10 cellular contexts compared by ENCODE assay signal in genomic region chr16:68072038-68072695, GRCh38. TPM values are rescaled to one million over a fixed set of nuclear protein-coding genes. Genes with fewer than 3 reads are reported as not detected.
DNase-seq lines count a peak whose midpoint lies in the region; ATAC-seq and TF ChIP-seq lines count a peak whose summit lies in the region.
"Had no signal": no experiment of that assay in that cellular context is flagged by ENCODE, and none has a peak within 500 bp of the region (broad histone marks: within the 10 kb centered on the region; RNA-seq: fewer than 3 reads in every experiment).

No MANE protein-coding gene starts in this region.

- TF ChIP-seq EP300 in ovary (IDR thresholded peaks at IDR 0.05): no peak

- ATAC-seq in DND-41 (ENCODE audit: insufficient read depth, low read depth): no peak
- ATAC-seq in PC-3: peak; percentile 77
- ATAC-seq: Panc1 had no signal

- H4K20me1 ChIP-seq in DND-41 (ENCODE audit: insufficient read depth, low read length) (no peaks in the 10 kb centered on the region), PC-3 (ENCODE audit: low read length) (no peaks in the 10 kb centered on the region)

- TF ChIP-seq POLR2A in esophagus squamous epithelium (IDR thresholded peaks at IDR 0.05): no peak
- no peak for TF ChIP-seq POLR2A in ovary (IDR thresholded peaks at IDR 0.05)

- no peaks in the 10 kb centered on the region for H3F3A ChIP-seq in PC-3 (ENCODE audit: low read length, unreplicated experiment)

- H3K4me1 ChIP-seq in DND-41 (ENCODE audit: insufficient read depth, low read length) (peaks cover 45% of the 10 kb centered on the region), PC-3 (ENCODE audit: insufficient read depth, low read length) (peaks cover 8% of the 10 kb centered on the region), esophagus squamous epithelium (peaks cover 18 to 51% (median 25%) of the 10 kb centered on the region in 3 donors), ovary (ENCODE audit: insufficient read depth) (peaks cover 11% of the 10 kb centered on the region)

- no peak for DNase-seq in DND-41
- peak; percentile 70 for DNase-seq in PC-3
- no peak for DNase-seq in esophagus squamous epithelium (lab: John Stamatoyannopoulos, UW)
- peak; percentile 46 to 67 (median 67) for DNase-seq in ovary
- no peak for DNase-seq in NCI-H510A treated with DMSO at 0.1 percent for 48 hours (lab: John Stamatoyannopoulos, UW)
- DNase-seq in NCI-H82 (lab: John Stamatoyannopoulos, UW): no peak
- DNase-seq in NCI-H748 (lab: John Stamatoyannopoulos, UW; ENCODE audit: unreplicated experiment): no peak
- DNase-seq in NCI-H2029 treated with DMSO at 0.1 percent for 48 hours (lab: John Stamatoyannopoulos, UW): no peak

- H3K9ac ChIP-seq in DND-41 (ENCODE audit: low read depth, low read length) (no peak overlapping the region), PC-3 (ENCODE audit: low read length) (no peak overlapping the region)

- H3K27ac ChIP-seq in DND-41 (ENCODE audit: low read length) (peak overlapping the region; percentile 36), PC-3 (ENCODE audit: low read length) (no peak overlapping the region), esophagus squamous epithelium (peak overlapping the region; percentile 12 to 71 (median 64)), ovary (no peak overlapping the region)

- H3K4me2 ChIP-seq in DND-41 (ENCODE audit: insufficient read depth, low read length) (no peak overlapping the region), PC-3 (ENCODE audit: low read length) (no peak overlapping the region)

- no peak overlapping the region for H2AFZ ChIP-seq in DND-41 (ENCODE audit: low read depth, low read length)
- no peak overlapping the region for H2AFZ ChIP-seq in PC-3 (ENCODE audit: low read length)

- CTCF ChIA-PET in PC-3 (lab: Charles Lee): no interaction called here

- TF ChIP-seq CTCF in DND-41 (IDR thresholded peaks at IDR 0.05; ENCODE audit: borderline replicate concordance, extremely low read depth, low read length, poor library complexity, severe bottlenecking) (no peak), PC-3 (conservative IDR thresholded peaks at IDR 0.05; ENCODE audit: low read depth, low read length) (no peak), esophagus squamous epithelium (IDR thresholded peaks at IDR 0.05) (no peak), ovary (IDR thresholded peaks at IDR 0.05) (no peak)

- H3K4me3 ChIP-seq in DND-41 (ENCODE audit: low read depth in 1 of 2, low read length in 2 of 2): no peak overlapping the region
- no peak overlapping the region for H3K4me3 ChIP-seq in PC-3 (ENCODE audit: low read length)
- H3K4me3 ChIP-seq in esophagus squamous epithelium: no peak overlapping the region
- H3K4me3 ChIP-seq in ovary: no peak overlapping the region

- H3K9me3 ChIP-seq in DND-41 (ENCODE audit: insufficient read depth, low read length, severe bottlenecking) (no peaks in the 10 kb centered on the region), PC-3 (ENCODE audit: low read length) (no peaks in the 10 kb centered on the region), esophagus squamous epithelium (no peaks in the 10 kb centered on the region), ovary (no peaks in the 10 kb centered on the region)

- BruUV-seq in PC-3 (replicated peaks; lab: Mats Ljungman, UMichigan): no TSS peak

- intact Hi-C loops in PC-3 (cut with micrococcal nuclease): no loop called here
- intact Hi-C loops in esophagus squamous epithelium (cut with DNase I): no loop called here
- intact Hi-C loops in ovary (cut with DNase I): loop anchor here in 1 of 4 donors (10.0 kb wide), 1 partner anchor 153 kb away; no protein-coding TSS in a partner anchor

- H3K36me3 ChIP-seq in DND-41 (ENCODE audit: insufficient read depth, low read length): peaks cover 55% of the 10 kb centered on the region
- H3K36me3 ChIP-seq in PC-3 (ENCODE audit: low read depth, low read length): peaks cover 3% of the 10 kb centered on the region; the same call in 1 of the 2 replicates
- peaks cover 0 to 96% (median 10%) of the 10 kb centered on the region in 3 donors for H3K36me3 ChIP-seq in esophagus squamous epithelium
- no peaks in the 10 kb centered on the region for H3K36me3 ChIP-seq in ovary

- H3K27me3 ChIP-seq in DND-41 (ENCODE audit: insufficient read depth, low read length, poor library complexity): no peaks in the 10 kb centered on the region
- no peaks in the 10 kb centered on the region for H3K27me3 ChIP-seq in PC-3 (ENCODE audit: low read length)
- no peaks in the 10 kb centered on the region for H3K27me3 ChIP-seq in esophagus squamous epithelium
- no peaks in the 10 kb centered on the region for H3K27me3 ChIP-seq in ovary

- no peaks in the 10 kb centered on the region for H3K9me2 ChIP-seq in PC-3 (replicated peaks; ENCODE audit: low read length)

- POLR2A ChIA-PET in PC-3 (lab: Charles Lee; ENCODE audit: unreplicated experiment): no interaction called here

- H3K79me2 ChIP-seq in DND-41 (ENCODE audit: insufficient read depth, low read length) (no peaks in the 10 kb centered on the region), PC-3 (ENCODE audit: low read length) (no peaks in the 10 kb centered on the region)

- WGBS in esophagus squamous epithelium, 2 donors: 67% methylated on average over 3 of the region's 9 CpGs; no CpG with 5 or more reads in 1 of the 2 donors
- WGBS in ovary, 3 donors: 15 to 35% (median 19%) methylated on average over 9 of the region's 9 CpGs

RNA-seq across cellular contexts. Expression of gene NFATC3, which starts 13.0 kb away (rescaled TPM):
- 12.1 and 14.5 TPM in 2 replicates for total RNA-seq in PC-3 (2014; rRNA removed)
- 10 to 100 TPM; 18.6 to 30.9 (median 20.5) TPM for total RNA-seq in esophagus squamous epithelium
- 10 to 100 TPM; 32.4 to 77.1 (median 48.2) TPM for total RNA-seq in ovary
- polyA plus RNA-seq in ovary: 10 to 100 TPM; 12.5 to 32.2 TPM

RNA-seq across cellular contexts. Expression of gene DUS2, which starts 49.1 kb away (rescaled TPM):
- 19.9 and 21.4 TPM in 2 replicates for total RNA-seq in PC-3 (2014; rRNA removed)
- total RNA-seq in esophagus squamous epithelium: 10 to 100 TPM in 3 of 4 donors, 1 to 10 TPM in 1; 9.9 to 26.1 (median 14.7) TPM
- 10 to 100 TPM in 2 of 7 donors, 1 to 10 TPM in 5; 4.8 to 15.7 (median 8.5) TPM for total RNA-seq in ovary
- 1 to 10 TPM; 5.4 to 9.5 TPM for polyA plus RNA-seq in ovary

RNA-seq across cellular contexts. Expression of gene DDX28, which starts 49.1 kb away (rescaled TPM):
- 13.4 and 16.6 TPM in 2 replicates for total RNA-seq in PC-3 (2014; rRNA removed)
- 10 to 100 TPM in 3 of 4 donors, 1 to 10 TPM in 1; 9.7 to 12.8 (median 11.6) TPM for total RNA-seq in esophagus squamous epithelium
- total RNA-seq in ovary: 10 to 100 TPM in 3 of 7 donors, 1 to 10 TPM in 4; 6.8 to 14.0 (median 9.7) TPM
- polyA plus RNA-seq in ovary: 1 to 10 TPM; 9.2 to 9.3 TPM

RNA-seq across cellular contexts. Expression of gene DPEP2NB, which starts 56.5 kb away (rescaled TPM):
- not detected in 2 replicates for total RNA-seq in PC-3 (2014; rRNA removed)
- not detected for total RNA-seq in esophagus squamous epithelium
- not detected for total RNA-seq in ovary
- not detected for polyA plus RNA-seq in ovary
- total RNA-seq: posterior vena cava had no signal

Comparison
In these comparisons a context has a peak if more than half of its experiments do, and no peak if none do; other contexts are left out.
1. DNase-seq: peak in PC-3 (single experiment) and ovary (5 of 5); none in DND-41 (single experiment), esophagus squamous epithelium (single experiment), NCI-H510A treated with DMSO at 0.1 percent for 48 hours (single experiment), NCI-H82 (single experiment), NCI-H748 (single experiment) and NCI-H2029 treated with DMSO at 0.1 percent for 48 hours (single experiment).
2. H3K27ac ChIP-seq: peak in DND-41 (single experiment) and esophagus squamous epithelium (4 of 4); none in PC-3 (single experiment) and ovary (0 of 2).